Comparison of ENCODE assay signal across 8 cellular contexts in the genomic region with DNA sequence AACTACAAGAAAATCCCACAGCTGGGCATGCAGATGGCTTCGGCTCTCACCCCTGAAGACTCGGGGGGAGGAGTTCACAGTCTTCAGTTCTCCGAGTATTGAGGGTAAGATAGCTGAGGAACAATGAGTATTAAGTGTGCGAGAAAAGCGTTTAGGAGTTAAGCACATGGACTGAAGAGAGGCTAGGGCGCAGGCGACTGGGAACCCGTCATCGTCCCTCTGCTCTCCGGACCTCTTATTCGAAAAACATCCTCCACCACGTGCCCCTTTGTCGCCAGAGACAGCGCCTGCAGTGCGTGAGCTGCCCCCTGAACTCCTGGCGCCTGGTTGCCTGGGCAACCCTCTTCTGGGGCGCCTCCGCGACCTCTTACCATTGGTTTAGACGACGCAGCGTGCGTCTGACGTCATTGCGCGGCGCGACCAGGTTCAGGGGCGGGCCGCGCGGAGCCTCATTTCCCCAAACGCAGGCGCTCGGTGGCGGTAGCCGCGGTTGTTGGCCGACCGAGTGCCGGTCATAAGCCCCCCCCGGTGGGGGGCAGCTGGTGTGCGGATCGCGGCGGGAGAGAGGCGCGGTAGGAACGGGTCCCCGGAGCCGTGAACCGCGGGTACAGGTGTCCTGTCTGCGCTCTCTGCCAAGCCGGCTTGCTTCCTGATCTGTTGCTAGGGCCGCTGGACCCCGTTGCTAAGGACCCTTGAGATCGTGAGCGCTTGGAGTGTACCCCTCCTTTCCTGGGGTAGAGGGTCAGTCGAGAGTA. TPM values are rescaled to one million over a fixed set of nuclear protein-coding genes. Genes with fewer than 3 reads are reported as not detected.
DNase-seq lines count a peak whose midpoint lies in the region; ATAC-seq and TF ChIP-seq lines count a peak whose summit lies in the region.

A gene (plus strand): TSS at position 452 of the 755 bp plus-strand sequence. CDS start 4,024 bp downstream, outside the sequence.

- intact Hi-C loops in T-helper 1 cell treated with Interleukin-12 subunit alpha and Interleukin-12 subunit beta and Interleukin-4 antibody, amounts not matched to agents 30 ng/mL and 1 ng/mL, for 36 hours (cut with micrococcal nuclease) = loop anchor here (1.0 to 10.0 kb wide), 2 partner anchors 281 to 1065 kb away; no protein-coding TSS in a partner anchor
- intact Hi-C loops in heart right ventricle (cut with DNase I) (no loop called here), posterior cingulate gyrus (cut with DNase I) (no loop called here)

- ATAC-seq in HG02870 (IDR thresholded peaks at IDR 0.05; ENCODE audit: unreplicated experiment) (peak; percentile 100), heart right ventricle (peak; percentile 100), upper lobe of left lung (ENCODE audit: low FRiP score in 2 of 2) (peak; percentile 99 to 100)

- H3K4me3 ChIP-seq in heart right ventricle (peak within 1 kb of the TSS; percentile 70 to 94 (median 86)), upper lobe of left lung (peak within 1 kb of the TSS; percentile 60 to 97 (median 79))

- peak within 1 kb of the TSS in 9 of 10 donors; percentile 42 to 88 (median 78) for H3K27ac ChIP-seq in heart right ventricle
- peak within 1 kb of the TSS; percentile 72 to 91 (median 77) for H3K27ac ChIP-seq in upper lobe of left lung

- TF ChIP-seq CTCF in GM13976 (IDR thresholded peaks at IDR 0.05; ENCODE audit: borderline replicate concordance, control extremely low read depth, extremely low read depth, insufficient read depth, missing control alignments) = no peak
- TF ChIP-seq CTCF in heart right ventricle (IDR thresholded peaks at IDR 0.05) = no peak
- TF ChIP-seq CTCF in upper lobe of left lung (IDR thresholded peaks at IDR 0.05) = peak in 2 of 6 experiments; percentile 11 to 16

- WGBS in heart right ventricle, 2 donors = 0% methylated on average over 60 of the region's 60 CpGs
- 0% methylated on average over 18 to 45 of the region's 60 CpGs for WGBS in upper lobe of left lung, 2 donors

- H3K4me1 ChIP-seq in heart right ventricle (peaks cover 0 to 24% (median 16%) of the 10 kb centered on the region in 9 donors), upper lobe of left lung (peaks cover 12 to 26% (median 19%) of the 10 kb centered on the region in 4 donors)

- DNase-seq in GM13976 (ENCODE audit: low spot score) = peak; percentile 91
- DNase-seq in NCI-H146 treated with DMSO at 0.1 percent for 48 hours (lab: John Stamatoyannopoulos, UW; ENCODE audit: unreplicated experiment) = peak; percentile 99
- DNase-seq in amniotic epithelial cell (ENCODE audit: low read depth) = peak; percentile 91
- peak; percentile 92 to 93 for DNase-seq in heart right ventricle
- DNase-seq in posterior cingulate gyrus = peak; percentile 87 to 99 (median 94)
- DNase-seq in upper lobe of left lung = peak; percentile 95 to 98

- no peaks in the 10 kb centered on the region for H3K9me3 ChIP-seq in heart right ventricle
- H3K9me3 ChIP-seq in upper lobe of left lung = no peaks in the 10 kb centered on the region

- TF ChIP-seq EP300 in upper lobe of left lung (IDR thresholded peaks at IDR 0.05) = no peak

- TF ChIP-seq POLR2A in upper lobe of left lung (IDR thresholded peaks at IDR 0.05) = peak in 2 of 4 donors; percentile 74 to 78

- H3K36me3 ChIP-seq in heart right ventricle (peaks cover 0 to 13% (median 5%) of the 10 kb centered on the region in 9 donors), upper lobe of left lung (peaks cover 4 to 10% (median 6%) of the 10 kb centered on the region in 4 donors)

- no peaks in the 10 kb centered on the region for H3K27me3 ChIP-seq in heart right ventricle
- H3K27me3 ChIP-seq in upper lobe of left lung = no peaks in the 10 kb centered on the region

- in situ Hi-C loops in GM13976 (cut with MboI; ENCODE audit: low sequenced_read_pairs, unreplicated experiment) = no loop called here

RNA-seq across cellular contexts. Expression of the gene that starts here (rescaled TPM):
- 9.8 and 15.6 TPM in 2 replicates for total RNA-seq in T-helper 1 cell treated with Interleukin-12 subunit alpha and Interleukin-12 subunit beta and Interleukin-4 antibody, amounts not matched to agents 30 ng/mL and 1 ng/mL, for 36 hours
- total RNA-seq in heart right ventricle (10 to 100 TPM in 7 of 10 donors, 1 to 10 TPM in 3; 9.0 to 11.3 (median 10.7) TPM), upper lobe of left lung (10 to 100 TPM; 13.5 to 45.8 (median 21.1) TPM)
- polyA plus RNA-seq in heart right ventricle = 1 to 10 TPM; 4.2 to 7.9 TPM

Comparison
In these comparisons a context has a peak if more than half of its experiments do, and no peak if none do; other contexts are left out.
1. Peak in every context shown above with its lines: DNase-seq, ATAC-seq, H3K4me3 ChIP-seq and H3K27ac ChIP-seq.